ENCODE assay signal across 8 cellular contexts in genomic region chr14:35122696-35123387, GRCh38. TPM values are rescaled to one million over a fixed set of nuclear protein-coding genes. Genes with fewer than 3 reads are reported as not detected.
DNase-seq lines count a peak whose midpoint lies in the region; ATAC-seq and TF ChIP-seq lines count a peak whose summit lies in the region.

No MANE protein-coding gene starts in this region.

- H3K27me3 ChIP-seq in heart right ventricle: no peaks in the 10 kb centered on the region
- no peaks in the 10 kb centered on the region for H3K27me3 ChIP-seq in prostate gland (replicated peaks; ENCODE audit: insufficient read depth)

- TF ChIP-seq POLR2A in prostate gland (IDR thresholded peaks at IDR 0.05): peak; percentile 25

- H3K9me3 Mint-ChIP-seq in activated T-helper 17 cell treated with anti-CD3 and anti-CD28 coated beads, Interleukin-2, amount 50 U/mL, for 72 hours: no peaks in the 10 kb centered on the region

- H3K9me3 ChIP-seq in heart right ventricle (no peaks in the 10 kb centered on the region), prostate gland (no peaks in the 10 kb centered on the region)

- intact Hi-C loops in heart right ventricle (cut with DNase I): loop anchor here in 6 of 10 donors (5.0 to 10.0 kb wide), 6 partner anchors 76 to 1202 kb away; partner anchors contain the start of genes FAM177A1 (in 3 of the 6), BAZ1A (in 2 of the 6), SRP54 (in 2 of the 6) and MBIP (in 1 of the 6)
- intact Hi-C loops in prostate gland (cut with DNase I): loop anchor here (2.0 to 10.0 kb wide), 6 partner anchors 76 to 668 kb away; partner anchors contain the start of genes BAZ1A, FAM177A1 and SRP54

- H3K27ac Mint-ChIP-seq in activated T-helper 17 cell treated with anti-CD3 and anti-CD28 coated beads, Interleukin-2, amount 50 U/mL, for 72 hours: peak overlapping the region; percentile 100

- ATAC-seq in activated T-helper 17 cell treated with anti-CD3 and anti-CD28 coated beads, Interleukin-2, amount 50 U/mL, for 72 hours (replicated peaks): no peak
- peak in 6 of 8 donors; percentile 6 to 40 (median 22) for ATAC-seq in heart right ventricle

- no peak for TF ChIP-seq CTCF in heart right ventricle (IDR thresholded peaks at IDR 0.05)
- no peak for TF ChIP-seq CTCF in prostate gland (IDR thresholded peaks at IDR 0.05)

- H3K36me3 ChIP-seq in heart right ventricle (peaks cover 0 to 30% (median 3%) of the 10 kb centered on the region in 9 donors), prostate gland (no peaks in the 10 kb centered on the region)

- WGBS in heart right ventricle, 2 donors: 6 to 7% methylated on average over 23 of the region's 23 CpGs
- WGBS in prostate gland: 4% methylated on average over 23 of the region's 23 CpGs

- H3K4me3 Mint-ChIP-seq in activated T-helper 17 cell treated with anti-CD3 and anti-CD28 coated beads, Interleukin-2, amount 50 U/mL, for 72 hours: peak overlapping the region; percentile 99

- no peaks in the 10 kb centered on the region for H3K27me3 Mint-ChIP-seq in activated T-helper 17 cell treated with anti-CD3 and anti-CD28 coated beads, Interleukin-2, amount 50 U/mL, for 72 hours

- H3K4me1 ChIP-seq in heart right ventricle (peaks cover 0 to 70% (median 29%) of the 10 kb centered on the region in 9 donors), prostate gland (replicated peaks) (no peaks in the 10 kb centered on the region)

- DNase-seq in activated gamma-delta T cell treated with Interleukin-2 at 50 U/mL for 16 hours (peak; percentile 4), activated gamma-delta T cell (lab: John Stamatoyannopoulos, UW) (no peak), HuH-7.5 (ENCODE audit: low spot score) (peak; percentile 15), heart right ventricle (no peak), prostate gland (ENCODE audit: low spot score) (peak; percentile 21), KG1 (lab: John Stamatoyannopoulos, UW) (no peak)
- no peak for DNase-seq in NK-92 treated with Interleukin-12 subunit alpha and Interleukin-12 subunit beta, amount 100 ng/mL, for 24 hours (lab: John Stamatoyannopoulos, UW)

- H3K4me1 Mint-ChIP-seq in activated T-helper 17 cell treated with anti-CD3 and anti-CD28 coated beads, Interleukin-2, amount 50 U/mL, for 72 hours: peaks cover 38% of the 10 kb centered on the region

- H3K27ac ChIP-seq in heart right ventricle (peak overlapping the region; percentile 92 to 98 (median 95)), prostate gland (peak overlapping the region; percentile 92 to 98)

- H3K4me3 ChIP-seq in heart right ventricle (peak overlapping the region; percentile 33 to 90 (median 70)), prostate gland (peak overlapping the region; percentile 59 to 61)

- peaks cover 96% of the 10 kb centered on the region for H3K36me3 Mint-ChIP-seq in activated T-helper 17 cell treated with anti-CD3 and anti-CD28 coated beads, Interleukin-2, amount 50 U/mL, for 72 hours (ENCODE audit: low read depth)

RNA-seq across cellular contexts. Expression of gene PRORP, which starts 0.5 kb away (rescaled TPM):
- total RNA-seq in activated T-helper 17 cell treated with anti-CD3 and anti-CD28 coated beads, Interleukin-2, amount 50 U/mL, for 72 hours: 10 to 100 TPM; 40.3 to 52.9 TPM
- total RNA-seq in heart right ventricle (10 to 100 TPM; 17.6 to 25.4 (median 20.9) TPM), prostate gland (10 to 100 TPM; 19.7 to 27.9 TPM)
- 10 to 100 TPM in 1 of 2 donors, 1 to 10 TPM in 1; 3.9 to 16.7 TPM for polyA plus RNA-seq in heart right ventricle

RNA-seq across cellular contexts. Expression of gene PPP2R3C, which starts 1.1 kb away (rescaled TPM):
- total RNA-seq in activated T-helper 17 cell treated with anti-CD3 and anti-CD28 coated beads, Interleukin-2, amount 50 U/mL, for 72 hours: 10 to 100 TPM; 50.4 to 64.9 TPM
- total RNA-seq in heart right ventricle (10 to 100 TPM; 25.8 to 36.3 (median 27.9) TPM), prostate gland (10 to 100 TPM; 16.1 to 20.9 TPM)
- polyA plus RNA-seq in heart right ventricle: 10 to 100 TPM; 25.5 to 28.6 TPM

Comparison
In these comparisons a context has a peak if more than half of its experiments do, and no peak if none do; other contexts are left out.
1. DNase-seq: peak in activated gamma-delta T cell treated with Interleukin-2 at 50 U/mL for 16 hours (single experiment), HuH-7.5 (single experiment) and prostate gland (single experiment); none in activated gamma-delta T cell (single experiment), heart right ventricle (0 of 2), KG1 (single experiment) and NK-92 treated with Interleukin-12 subunit alpha and Interleukin-12 subunit beta, amount 100 ng/mL, for 24 hours (single experiment).